In the genomic region with DNA sequence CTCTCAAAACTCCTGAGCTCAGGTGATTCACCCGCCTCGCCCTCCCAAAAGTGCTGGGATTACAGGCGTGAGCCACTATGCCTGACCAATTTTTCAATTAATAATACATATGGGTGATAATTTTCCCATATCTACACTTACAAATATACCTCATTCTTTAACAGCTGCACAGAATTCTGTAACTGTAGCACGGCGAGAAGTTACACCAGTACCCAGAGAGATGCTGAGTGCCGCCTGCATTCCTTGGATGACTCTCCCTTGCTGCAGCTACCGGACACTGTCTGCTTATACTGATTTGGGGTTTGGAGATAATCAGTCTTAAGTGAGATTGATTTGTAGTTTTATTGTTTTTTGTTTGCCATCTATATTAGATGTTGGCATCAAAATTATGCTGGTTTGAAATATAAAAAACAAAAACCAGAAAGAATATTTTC, we compare ENCODE assay signal across 8 cellular contexts. TPM values are rescaled to one million over a fixed set of nuclear protein-coding genes. Genes with fewer than 3 reads are reported as not detected.
DNase-seq lines count a peak whose midpoint lies in the region; ATAC-seq and TF ChIP-seq lines count a peak whose summit lies in the region.

No MANE protein-coding gene starts in this region.

- H3K9me2 ChIP-seq in OCI-LY1 (ENCODE audit: low read depth, low read length): no peaks in the 10 kb centered on the region

- H4K20me1 ChIP-seq in OCI-LY1 (ENCODE audit: insufficient read depth, low read length): no peaks in the 10 kb centered on the region

- H3K27ac Mint-ChIP-seq in memory B cell: peak overlapping the region; percentile 80

- H3K27ac ChIP-seq in OCI-LY1 (ENCODE audit: low read depth, low read length, poor library complexity, severe bottlenecking) (peak overlapping the region; percentile 76), aorta (ENCODE audit: low read depth in 1 of 2, low read length in 2 of 2) (no peak overlapping the region)

- peak overlapping the region; percentile 90 for H3K4me3 Mint-ChIP-seq in memory B cell

- ATAC-seq in GM18868 (IDR thresholded peaks at IDR 0.05; ENCODE audit: unreplicated experiment): peak; percentile 19
- ATAC-seq in HG02588 (IDR thresholded peaks at IDR 0.05; ENCODE audit: unreplicated experiment): peak; percentile 39
- no peak for ATAC-seq in memory B cell (ENCODE audit: low read depth)
- ATAC-seq in aorta (ENCODE audit: low FRiP score): no peak

- 78 to 85% methylated on average over 7 of the region's 7 CpGs for WGBS in aorta, 2 donors

- no peak overlapping the region for H2AFZ ChIP-seq in OCI-LY1 (ENCODE audit: low read length)

- intact Hi-C loops in aorta (cut with DNase I): no loop called here

- no peaks in the 10 kb centered on the region for H3F3A ChIP-seq in OCI-LY1 (ENCODE audit: insufficient read depth, low read length)

- peaks cover 25% of the 10 kb centered on the region for H3K36me3 Mint-ChIP-seq in memory B cell

- peak overlapping the region; percentile 76 for H3K4me2 ChIP-seq in OCI-LY1 (ENCODE audit: low read length)

- H3K27me3 ChIP-seq in OCI-LY1 (ENCODE audit: insufficient read depth, low read length) (no peaks in the 10 kb centered on the region), aorta (ENCODE audit: control insufficient read depth in 1 of 2, insufficient read depth in 2 of 2, low read length in 1 of 2) (no peaks in the 10 kb centered on the region)

- H3K27me3 Mint-ChIP-seq in memory B cell: no peaks in the 10 kb centered on the region

- no peak for TF ChIP-seq CTCF in OCI-LY1 (IDR thresholded peaks at IDR 0.05; ENCODE audit: low read length)

- H3K9me3 ChIP-seq in OCI-LY1 (ENCODE audit: low read length) (peaks cover 3% of the 10 kb centered on the region; the same call in 1 of the 2 replicates), aorta (ENCODE audit: control insufficient read depth, low read length) (no peaks in the 10 kb centered on the region)

- no peaks in the 10 kb centered on the region for H3K9me3 Mint-ChIP-seq in memory B cell

- H3K4me1 ChIP-seq in OCI-LY1 (ENCODE audit: insufficient read depth, low read length, severe bottlenecking): peaks cover 55% of the 10 kb centered on the region
- H3K4me1 ChIP-seq in aorta (ENCODE audit: control insufficient read depth in 1 of 2, insufficient read depth in 2 of 2, low read length in 2 of 2): peaks cover 0 to 2% of the 10 kb centered on the region in 2 donors

- H3K4me3 ChIP-seq in OCI-LY1 (ENCODE audit: low read depth, low read length, poor library complexity, severe bottlenecking): peak overlapping the region; percentile 56
- H3K4me3 ChIP-seq in aorta (ENCODE audit: low read length in 2 of 2): no peak overlapping the region

- H3K9ac ChIP-seq in OCI-LY1 (ENCODE audit: low read length): peak overlapping the region; percentile 52

- H3K79me2 ChIP-seq in OCI-LY1 (ENCODE audit: insufficient read depth, low read length): peaks cover 96% of the 10 kb centered on the region

- DNase-seq in memory B cell (ENCODE audit: low spot score in 2 of 2) (no peak), aorta (no peak), GDM1 (lab: John Stamatoyannopoulos, UW) (no peak), glomerular visceral epithelial cell (ENCODE audit: extremely low spot score) (no peak)
- DNase-seq in NK-92 treated with Interleukin-12 subunit alpha and Interleukin-12 subunit beta, amount 100 ng/mL, for 24 hours (lab: John Stamatoyannopoulos, UW): no peak

- H3K4me1 Mint-ChIP-seq in memory B cell: peaks cover 42% of the 10 kb centered on the region

- H3K36me3 ChIP-seq in OCI-LY1 (ENCODE audit: insufficient read depth, low read length): peaks cover 77% of the 10 kb centered on the region
- peaks cover 0 to 2% of the 10 kb centered on the region in 2 donors for H3K36me3 ChIP-seq in aorta (ENCODE audit: control insufficient read depth in 1 of 2, insufficient read depth in 2 of 2, low read length in 1 of 2)

RNA-seq across cellular contexts. Expression of a gene that starts 5.8 kb away (rescaled TPM):
- total RNA-seq in aorta: 10 to 100 TPM in 1 of 2 donors, 1 to 10 TPM in 1; 8.5 to 12.6 TPM
- 10 to 100 TPM in 1 of 2 donors, 1 to 10 TPM in 1; 9.9 to 11.3 TPM for polyA plus RNA-seq in aorta

RNA-seq across cellular contexts. Expression of a gene that starts 17.3 kb away (rescaled TPM):
- total RNA-seq in aorta: 10 to 100 TPM; 36.7 to 52.7 TPM
- 10 to 100 TPM in 1 of 2 donors, 1 to 10 TPM in 1; 6.6 to 11.2 TPM for polyA plus RNA-seq in aorta

RNA-seq across cellular contexts. Expression of a gene that starts 48.3 kb away (rescaled TPM):
- total RNA-seq in aorta: 10 to 100 TPM; 12.9 to 17.9 TPM
- 10 to 100 TPM in 1 of 2 donors, 1 to 10 TPM in 1; 9.4 to 15.3 TPM for polyA plus RNA-seq in aorta

Comparison
In these comparisons a context has a peak if more than half of its experiments do, and no peak if none do; other contexts are left out.
1. ATAC-seq: peak in GM18868 (single experiment) and HG02588 (single experiment); none in memory B cell (single experiment) and aorta (single experiment).